1 cellular context compared by ENCODE assay signal in the genomic region with DNA sequence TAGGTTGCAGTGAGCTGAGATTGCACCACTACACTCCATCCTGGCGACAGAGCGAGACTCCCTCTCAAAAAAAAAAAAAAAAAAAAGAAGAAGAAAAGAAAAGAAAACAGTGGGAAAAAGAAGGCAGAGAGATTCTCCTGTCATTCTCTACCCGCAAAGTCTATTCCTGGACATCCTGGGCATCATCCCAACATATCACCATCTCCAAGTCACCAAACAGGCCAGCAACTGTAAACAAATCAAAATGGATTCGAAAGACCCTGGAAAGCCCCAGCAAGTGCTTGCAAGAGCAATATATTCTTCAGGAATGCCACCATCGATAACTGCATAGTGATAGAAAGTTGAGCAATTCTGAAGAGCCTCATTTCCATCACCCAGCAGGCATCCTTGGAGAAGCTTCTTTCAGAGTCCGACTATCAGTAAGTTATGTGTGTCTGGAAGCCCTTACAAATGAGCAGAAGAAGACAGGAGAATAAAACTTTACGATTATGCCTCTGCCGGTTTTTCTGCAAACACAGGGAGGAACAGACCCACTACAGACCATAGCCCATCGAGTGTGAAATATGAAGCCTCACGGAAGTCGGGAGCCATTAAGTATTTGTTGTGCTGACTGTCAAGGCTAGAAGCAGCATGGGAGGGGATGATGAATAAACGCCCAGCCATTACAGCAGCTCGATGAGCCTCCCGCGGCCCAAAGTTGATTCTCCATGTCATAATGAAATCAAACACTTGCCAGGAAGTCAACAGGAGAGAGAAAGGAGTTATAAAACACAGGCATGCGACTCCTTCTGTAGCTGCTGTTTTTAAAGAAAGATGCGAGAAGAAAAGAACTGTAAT.
TF ChIP-seq lines count a peak whose summit lies in the region.

No MANE protein-coding gene starts in this region.

TF ChIP-seq in GM23338, 12 proteins besides CTCF, POLR2A, EP300 and RAD21 (continued from another document):
- TF ChIP-seq, protein P1, sequence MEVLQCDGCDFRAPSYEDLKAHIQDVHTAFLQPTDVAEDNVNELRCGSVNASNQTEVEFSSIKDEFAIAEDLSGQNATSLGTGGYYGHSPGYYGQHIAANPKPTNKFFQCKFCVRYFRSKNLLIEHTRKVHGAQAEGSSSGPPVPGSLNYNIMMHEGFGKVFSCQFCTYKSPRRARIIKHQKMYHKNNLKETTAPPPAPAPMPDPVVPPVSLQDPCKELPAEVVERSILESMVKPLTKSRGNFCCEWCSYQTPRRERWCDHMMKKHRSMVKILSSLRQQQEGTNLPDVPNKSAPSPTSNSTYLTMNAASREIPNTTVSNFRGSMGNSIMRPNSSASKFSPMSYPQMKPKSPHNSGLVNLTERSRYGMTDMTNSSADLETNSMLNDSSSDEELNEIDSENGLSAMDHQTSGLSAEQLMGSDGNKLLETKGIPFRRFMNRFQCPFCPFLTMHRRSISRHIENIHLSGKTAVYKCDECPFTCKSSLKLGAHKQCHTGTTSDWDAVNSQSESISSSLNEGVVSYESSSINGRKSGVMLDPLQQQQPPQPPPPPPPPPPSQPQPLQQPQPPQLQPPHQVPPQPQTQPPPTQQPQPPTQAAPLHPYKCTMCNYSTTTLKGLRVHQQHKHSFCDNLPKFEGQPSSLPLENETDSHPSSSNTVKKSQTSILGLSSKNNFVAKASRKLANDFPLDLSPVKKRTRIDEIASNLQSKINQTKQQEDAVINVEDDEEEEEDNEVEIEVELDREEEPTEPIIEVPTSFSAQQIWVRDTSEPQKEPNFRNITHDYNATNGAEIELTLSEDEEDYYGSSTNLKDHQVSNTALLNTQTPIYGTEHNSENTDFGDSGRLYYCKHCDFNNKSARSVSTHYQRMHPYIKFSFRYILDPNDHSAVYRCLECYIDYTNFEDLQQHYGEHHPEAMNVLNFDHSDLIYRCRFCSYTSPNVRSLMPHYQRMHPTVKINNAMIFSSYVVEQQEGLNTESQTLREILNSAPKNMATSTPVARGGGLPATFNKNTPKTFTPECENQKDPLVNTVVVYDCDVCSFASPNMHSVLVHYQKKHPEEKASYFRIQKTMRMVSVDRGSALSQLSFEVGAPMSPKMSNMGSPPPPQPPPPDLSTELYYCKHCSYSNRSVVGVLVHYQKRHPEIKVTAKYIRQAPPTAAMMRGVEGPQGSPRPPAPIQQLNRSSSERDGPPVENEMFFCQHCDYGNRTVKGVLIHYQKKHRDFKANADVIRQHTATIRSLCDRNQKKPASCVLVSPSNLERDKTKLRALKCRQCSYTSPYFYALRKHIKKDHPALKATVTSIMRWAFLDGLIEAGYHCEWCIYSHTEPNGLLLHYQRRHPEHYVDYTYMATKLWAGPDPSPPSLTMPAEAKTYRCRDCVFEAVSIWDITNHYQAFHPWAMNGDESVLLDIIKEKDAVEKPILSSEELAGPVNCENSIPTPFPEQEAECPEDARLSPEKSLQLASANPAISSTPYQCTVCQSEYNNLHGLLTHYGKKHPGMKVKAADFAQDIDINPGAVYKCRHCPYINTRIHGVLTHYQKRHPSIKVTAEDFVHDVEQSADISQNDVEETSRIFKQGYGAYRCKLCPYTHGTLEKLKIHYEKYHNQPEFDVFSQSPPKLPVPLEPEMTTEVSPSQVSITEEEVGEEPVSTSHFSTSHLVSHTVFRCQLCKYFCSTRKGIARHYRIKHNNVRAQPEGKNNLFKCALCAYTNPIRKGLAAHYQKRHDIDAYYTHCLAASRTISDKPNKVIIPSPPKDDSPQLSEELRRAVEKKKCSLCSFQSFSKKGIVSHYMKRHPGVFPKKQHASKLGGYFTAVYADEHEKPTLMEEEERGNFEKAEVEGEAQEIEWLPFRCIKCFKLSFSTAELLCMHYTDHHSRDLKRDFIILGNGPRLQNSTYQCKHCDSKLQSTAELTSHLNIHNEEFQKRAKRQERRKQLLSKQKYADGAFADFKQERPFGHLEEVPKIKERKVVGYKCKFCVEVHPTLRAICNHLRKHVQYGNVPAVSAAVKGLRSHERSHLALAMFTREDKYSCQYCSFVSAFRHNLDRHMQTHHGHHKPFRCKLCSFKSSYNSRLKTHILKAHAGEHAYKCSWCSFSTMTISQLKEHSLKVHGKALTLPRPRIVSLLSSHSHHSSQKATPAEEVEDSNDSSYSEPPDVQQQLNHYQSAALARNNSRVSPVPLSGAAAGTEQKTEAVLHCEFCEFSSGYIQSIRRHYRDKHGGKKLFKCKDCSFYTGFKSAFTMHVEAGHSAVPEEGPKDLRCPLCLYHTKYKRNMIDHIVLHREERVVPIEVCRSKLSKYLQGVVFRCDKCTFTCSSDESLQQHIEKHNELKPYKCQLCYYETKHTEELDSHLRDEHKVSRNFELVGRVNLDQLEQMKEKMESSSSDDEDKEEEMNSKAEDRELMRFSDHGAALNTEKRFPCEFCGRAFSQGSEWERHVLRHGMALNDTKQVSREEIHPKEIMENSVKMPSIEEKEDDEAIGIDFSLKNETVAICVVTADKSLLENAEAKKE (CRISPR knock-in tag; IDR thresholded peaks at IDR 0.05) = no peak
- TF ChIP-seq NANOG (IDR thresholded peaks at IDR 0.05; ENCODE audit: borderline replicate concordance) (no peak), JUNB (IDR thresholded peaks at IDR 0.05; ENCODE audit: unreplicated experiment) (no peak), EZH2phosphoT487 (IDR thresholded peaks at IDR 0.05; ENCODE audit: unreplicated experiment) (no peak)
TF ChIP-seq in GM23338: peak in this region for 0.
